Comparison of ENCODE assay signal across 19 cellular contexts in the genomic region with DNA sequence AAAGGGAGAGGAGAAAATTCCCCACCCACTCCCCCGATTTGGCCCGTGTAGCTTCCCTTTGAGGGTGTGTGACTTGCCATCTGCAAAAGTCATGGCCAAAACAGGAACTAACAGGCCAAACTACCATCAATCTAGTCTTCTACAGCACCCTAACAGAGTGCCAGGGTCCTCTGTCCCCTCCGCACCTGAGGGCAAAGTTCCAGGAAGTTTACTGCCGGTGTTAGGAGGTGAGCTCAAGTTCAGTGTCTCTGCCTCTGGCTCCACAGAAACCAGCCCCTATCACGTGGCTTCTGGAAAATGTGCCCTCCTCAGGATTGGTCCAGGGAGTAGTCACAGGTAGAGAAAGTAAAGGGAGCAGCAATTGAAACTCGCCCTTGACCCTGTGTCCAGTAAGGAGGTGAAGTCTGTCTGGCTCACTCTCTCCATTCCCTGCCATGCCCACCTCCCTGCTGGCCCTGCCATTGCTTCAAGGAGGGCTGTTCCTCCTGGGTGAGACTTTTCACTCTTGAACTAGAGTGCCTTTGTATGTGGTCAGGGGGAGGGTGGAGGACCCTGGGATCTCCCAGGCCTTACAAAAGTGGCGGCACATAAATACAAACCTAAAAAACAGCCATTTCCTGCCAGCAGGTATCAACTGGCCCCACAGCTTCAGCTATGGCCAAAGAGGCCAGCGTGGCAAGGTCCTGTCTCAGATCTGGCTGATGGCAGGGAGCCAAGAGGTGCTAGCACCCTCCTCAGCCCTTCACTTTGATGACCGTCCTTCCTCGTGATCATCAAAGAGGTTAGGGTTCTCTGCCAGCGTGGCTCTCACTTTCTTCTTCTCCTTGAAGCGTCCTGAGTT. TPM values are rescaled to one million over a fixed set of nuclear protein-coding genes. Genes with fewer than 3 reads are reported as not detected.
A peak's percentile ranks its signal among the peaks of the same experiment; 100 is the strongest.
DNase-seq lines count a peak whose midpoint lies in the region; ATAC-seq and TF ChIP-seq lines count a peak whose summit lies in the region.
"Had no signal": no experiment of that assay in that cellular context is flagged by ENCODE, and none has a peak within 500 bp of the region (broad histone marks: within the 10 kb centered on the region; RNA-seq: fewer than 3 reads in every experiment).

No MANE protein-coding gene starts in this region.

- H3K9me3 ChIP-seq in Peyer's patch, result no peaks in the 10 kb centered on the region
- H3K9me3 ChIP-seq in stomach, result no peaks in the 10 kb centered on the region

- TF ChIP-seq EP300 in stomach (IDR thresholded peaks at IDR 0.05), result no peak

- H3K4me1 Mint-ChIP-seq in activated CD8-positive, alpha-beta T cell treated with anti-CD3 and anti-CD28 coated beads, Interleukin-2, amount 10 ng/mL, durations not matched to agents 7 days and 5 days (ENCODE audit: low read depth), result peaks cover 19% of the 10 kb centered on the region

- peak; percentile 10 for ATAC-seq in left lobe of liver
- ATAC-seq in left cardiac atrium, result no peak
- ATAC-seq in activated CD8-positive, alpha-beta T cell treated with anti-CD3 and anti-CD28 coated beads, Interleukin-2, amount 10 ng/mL, durations not matched to agents 7 days and 5 days, result no peak
- ATAC-seq: foreskin keratinocyte had no signal

- POLR2A ChIA-PET in activated CD8-positive, alpha-beta T cell treated with anti-CD3 and anti-CD28 coated beads, Interleukin-2, amount 10 ng/mL, durations not matched to agents 7 days and 5 days (lab: Charles Lee), result interaction anchor here (3.8 kb wide), 1 partner anchor 18 kb away, joined by 21 read pairs; the partner anchor contains the start of gene CDK5RAP3

- H3K4me3 ChIP-seq in Peyer's patch (peak overlapping the region in 2 of 4 donors; percentile 63 to 70), stomach (peak overlapping the region in 3 of 4 donors; percentile 8 to 53 (median 44))

- H3K4me1 ChIP-seq in Peyer's patch (peaks cover 0 to 37% (median 8%) of the 10 kb centered on the region in 4 donors), stomach (peaks cover 34 to 62% (median 52%) of the 10 kb centered on the region in 4 donors)
- H3K4me1 ChIP-seq: foreskin keratinocyte had no signal

- H3K36me3 ChIP-seq in Peyer's patch (peaks cover 0 to 22% (median 0%) of the 10 kb centered on the region in 3 donors), stomach (peaks cover 0 to 39% (median 19%) of the 10 kb centered on the region in 4 donors)

- H3K9me3 Mint-ChIP-seq in activated CD8-positive, alpha-beta T cell treated with anti-CD3 and anti-CD28 coated beads, Interleukin-2, amount 10 ng/mL, durations not matched to agents 7 days and 5 days (ENCODE audit: insufficient read depth), result no peaks in the 10 kb centered on the region
- H3K9me3 Mint-ChIP-seq: activated naive CD8-positive, alpha-beta T cell treated with anti-CD3 and anti-CD28 coated beads, Interleukin-2, amount 10 ng/mL, durations not matched to agents 7 days and 5 days had no signal

- H3K27me3 ChIP-seq in Peyer's patch, result no peaks in the 10 kb centered on the region
- no peaks in the 10 kb centered on the region for H3K27me3 ChIP-seq in stomach
- H3K27me3 ChIP-seq: foreskin keratinocyte had no signal

- TF ChIP-seq CTCF in Peyer's patch (IDR thresholded peaks at IDR 0.05) (no peak), stomach (IDR thresholded peaks at IDR 0.05) (no peak)

- 35 to 64% (median 40%) methylated on average over 12 of the region's 12 CpGs for WGBS in stomach, 5 donors

- TF ChIP-seq POLR2A in Peyer's patch (IDR thresholded peaks at IDR 0.05), result peak; percentile 42 to 69
- no peak for TF ChIP-seq POLR2A in stomach (IDR thresholded peaks at IDR 0.05)

- H3K36me3 Mint-ChIP-seq in activated CD8-positive, alpha-beta T cell treated with anti-CD3 and anti-CD28 coated beads, Interleukin-2, amount 10 ng/mL, durations not matched to agents 7 days and 5 days (ENCODE audit: low read depth), result peaks cover 20% of the 10 kb centered on the region

- no peak overlapping the region for H3K27ac Mint-ChIP-seq in activated CD8-positive, alpha-beta T cell treated with anti-CD3 and anti-CD28 coated beads, Interleukin-2, amount 10 ng/mL, durations not matched to agents 7 days and 5 days
- H3K27ac Mint-ChIP-seq: activated naive CD8-positive, alpha-beta T cell treated with anti-CD3 and anti-CD28 coated beads, Interleukin-2, amount 10 ng/mL, durations not matched to agents 7 days and 5 days had no signal

- intact Hi-C loops in stomach (cut with DNase I; ENCODE audit: low total_unique reads) (no loop called here), left cardiac atrium (cut with DNase I) (no loop called here)

- CTCF ChIA-PET in activated CD8-positive, alpha-beta T cell treated with anti-CD3 and anti-CD28 coated beads, Interleukin-2, amount 10 ng/mL, durations not matched to agents 7 days and 5 days (lab: Charles Lee), result interaction anchor here (1.1 to 12.9 kb wide), 5 partner anchors 11 to 128 kb away, joined by 3 to 328 read pairs (median 34); partner anchors contain the start of genes CDK5RAP3 and PNPO

- H3K27me3 Mint-ChIP-seq in activated CD8-positive, alpha-beta T cell treated with anti-CD3 and anti-CD28 coated beads, Interleukin-2, amount 10 ng/mL, durations not matched to agents 7 days and 5 days (ENCODE audit: low read depth), result no peaks in the 10 kb centered on the region
- H3K27me3 Mint-ChIP-seq: activated naive CD8-positive, alpha-beta T cell treated with anti-CD3 and anti-CD28 coated beads, Interleukin-2, amount 10 ng/mL, durations not matched to agents 7 days and 5 days had no signal

- peak in 2 of 3 donors; percentile 88 to 92 for DNase-seq in Peyer's patch
- DNase-seq in left lobe of liver (ENCODE audit: low spot score), result peak; percentile 80
- DNase-seq in stomach, result peak; percentile 66
- DNase-seq in left cardiac atrium, result no peak
- no peak for DNase-seq in kidney glomerular epithelial cell (lab: John Stamatoyannopoulos, UW)
- no peak for DNase-seq in activated CD8-positive, alpha-beta T cell treated with anti-CD3 and anti-CD28 coated beads, Interleukin-2, amount 10 ng/mL, durations not matched to agents 7 days and 5 days
- DNase-seq: activated CD4-positive, alpha-beta T cell treated with anti-CD3 and anti-CD28 coated beads for 4 hours; activated naive CD8-positive, alpha-beta T cell treated with anti-CD3 and anti-CD28 coated beads, Interleukin-2, amount 10 ng/mL, durations not matched to agents 7 days and 5 days; activated T-cell treated with anti-CD3 and anti-CD28 coated beads for 4 hours; AML-193; caudate nucleus; DMS153; foreskin keratinocyte; Kasumi-1; mesendoderm; NCI-H345; occipital lobe; stimulated activated CD4-positive, alpha-beta T cell treated with anti-CD3 and anti-CD28 coated beads, Interleukin-4, amount 100 ng/mL, for 1 hour; T-helper 9 cell had no signal

- H3K27ac ChIP-seq in Peyer's patch, result peak overlapping the region in 3 of 4 donors; percentile 77 to 96 (median 95)
- H3K27ac ChIP-seq in stomach, result peak overlapping the region; percentile 85 to 94 (median 91)
- H3K27ac ChIP-seq: foreskin keratinocyte had no signal

- no peak overlapping the region for H3K4me3 Mint-ChIP-seq in activated CD8-positive, alpha-beta T cell treated with anti-CD3 and anti-CD28 coated beads, Interleukin-2, amount 10 ng/mL, durations not matched to agents 7 days and 5 days
- H3K4me3 Mint-ChIP-seq: activated naive CD8-positive, alpha-beta T cell treated with anti-CD3 and anti-CD28 coated beads, Interleukin-2, amount 10 ng/mL, durations not matched to agents 7 days and 5 days had no signal

RNA-seq across cellular contexts. Expression of gene PRR15L, which starts 5.3 kb away (rescaled TPM):
- 100 to 1,000 TPM in 3 of 4 donors, 10 to 100 TPM in 1; 88.3 to 358 (median 288) TPM for total RNA-seq in Peyer's patch
- total RNA-seq in left lobe of liver, result 1.3 TPM
- 10 to 100 TPM; 23.9 to 93.6 (median 69.8) TPM for total RNA-seq in stomach
- 100 to 1,000 TPM in 1 of 3 donors, 10 to 100 TPM in 2; 71.0 to 102 (median 97.9) TPM for polyA plus RNA-seq in stomach
- under 1 TPM; 0.47 to 0.62 TPM for total RNA-seq in left cardiac atrium
- total RNA-seq in activated CD8-positive, alpha-beta T cell treated with anti-CD3 and anti-CD28 coated beads, Interleukin-2, amount 10 ng/mL, durations not matched to agents 7 days and 5 days, result not detected
- total RNA-seq: activated naive CD8-positive, alpha-beta T cell treated with anti-CD3 and anti-CD28 coated beads, Interleukin-2, amount 10 ng/mL, durations not matched to agents 7 days and 5 days; foreskin keratinocyte; occipital lobe had no signal
- polyA plus RNA-seq: foreskin keratinocyte had no signal

RNA-seq across cellular contexts. Expression of gene PNPO, which starts 11.0 kb away (rescaled TPM):
- 100 to 1,000 TPM in 1 of 4 donors, 10 to 100 TPM in 3; 23.9 to 103 (median 64.6) TPM for total RNA-seq in Peyer's patch
- total RNA-seq in left lobe of liver, result 128 TPM
- 10 to 100 TPM in 4 of 5 donors, not detected in 1; 12.1 to 44.2 (median 19.8) TPM for total RNA-seq in stomach
- 10 to 100 TPM in 1 of 3 donors, 1 to 10 TPM in 2; 7.6 to 10.3 (median 8.6) TPM for polyA plus RNA-seq in stomach
- total RNA-seq in left cardiac atrium, result 10 to 100 TPM; 23.4 to 25.4 TPM
- 10 to 100 TPM; 37.9 to 44.0 TPM for total RNA-seq in activated CD8-positive, alpha-beta T cell treated with anti-CD3 and anti-CD28 coated beads, Interleukin-2, amount 10 ng/mL, durations not matched to agents 7 days and 5 days

RNA-seq across cellular contexts. Expression of gene CDK5RAP3, which starts 18.5 kb away (rescaled TPM):
- 1,000 to 10,000 TPM in 1 of 4 donors, 100 to 1,000 TPM in 3; 198 to 1,062 (median 553) TPM for total RNA-seq in Peyer's patch
- 107 TPM for total RNA-seq in left lobe of liver
- 100 to 1,000 TPM; 101 to 682 (median 474) TPM for total RNA-seq in stomach
- 100 to 1,000 TPM; 155 to 300 (median 242) TPM for polyA plus RNA-seq in stomach
- total RNA-seq in left cardiac atrium, result 10 to 100 TPM; 62.6 to 66.3 TPM
- 100 to 1,000 TPM; 186 to 196 TPM for total RNA-seq in activated CD8-positive, alpha-beta T cell treated with anti-CD3 and anti-CD28 coated beads, Interleukin-2, amount 10 ng/mL, durations not matched to agents 7 days and 5 days

RNA-seq across cellular contexts. Expression of gene SP2, which starts 56.4 kb away (rescaled TPM):
- 10 to 100 TPM in 3 of 4 donors, 1 to 10 TPM in 1; 8.6 to 29.7 (median 16.6) TPM for total RNA-seq in Peyer's patch
- 5.4 TPM for total RNA-seq in left lobe of liver
- 10 to 100 TPM in 2 of 5 donors, 1 to 10 TPM in 2, under 1 TPM in 1; 0.87 to 22.8 (median 3.1) TPM for total RNA-seq in stomach
- 10 to 100 TPM in 1 of 3 donors, 1 to 10 TPM in 2; 4.7 to 11.9 (median 8.0) TPM for polyA plus RNA-seq in stomach
- total RNA-seq in left cardiac atrium, result 10 to 100 TPM; 12.6 to 14.1 TPM
- 10 to 100 TPM; 23.7 to 24.5 TPM for total RNA-seq in activated CD8-positive, alpha-beta T cell treated with anti-CD3 and anti-CD28 coated beads, Interleukin-2, amount 10 ng/mL, durations not matched to agents 7 days and 5 days

Comparison
In these comparisons a context has a peak if more than half of its experiments do, and no peak if none do; other contexts are left out.
1. DNase-seq: peak in Peyer's patch (2 of 3), left lobe of liver (single experiment) and stomach (single experiment); none in left cardiac atrium (single experiment), kidney glomerular epithelial cell (single experiment) and activated CD8-positive, alpha-beta T cell treated with anti-CD3 and anti-CD28 coated beads, Interleukin-2, amount 10 ng/mL, durations not matched to agents 7 days and 5 days (single experiment).
2. POLR2A ChIP-seq: peak in Peyer's patch (2 of 2); none in stomach (0 of 4).
3. RNA of gene PRR15L, which starts 5.3 kb away (total RNA-seq): 88.3 to 358 TPM in Peyer's patch and 23.9 to 93.6 TPM in stomach; 1.3 TPM in left lobe of liver (single experiment), 0.47 to 0.62 TPM in left cardiac atrium and not detected in activated CD8-positive, alpha-beta T cell treated with anti-CD3 and anti-CD28 coated beads, Interleukin-2, amount 10 ng/mL, durations not matched to agents 7 days and 5 days; every median in the first group is over 10 times any median in the second.